In genomic region chr4:102817021-102817605, GRCh38 we compare ENCODE assay signal across 15 cellular contexts. TPM values are rescaled to one million over a fixed set of nuclear protein-coding genes. Genes with fewer than 3 reads are reported as not detected.
DNase-seq lines count a peak whose midpoint lies in the region; ATAC-seq and TF ChIP-seq lines count a peak whose summit lies in the region.
"Had no signal": no experiment of that assay in that cellular context is flagged by ENCODE, and none has a peak within 500 bp of the region (broad histone marks: within the 10 kb centered on the region; RNA-seq: fewer than 3 reads in every experiment).

No MANE protein-coding gene starts in this region.

- no peaks in the 10 kb centered on the region for H3K27me3 ChIP-seq in hepatocyte
- H3K27me3 ChIP-seq: testis had no signal

- peaks cover 25% of the 10 kb centered on the region for H3K4me1 ChIP-seq in hepatocyte (ENCODE audit: insufficient read depth)

- no peak overlapping the region for H2AFZ ChIP-seq in hepatocyte

- ATAC-seq in activated CD8-positive, alpha-beta memory T cell treated with anti-CD3 and anti-CD28 coated beads, Interleukin-2, amount 10 ng/mL, durations not matched to agents 7 days and 5 days = peak; percentile 38
- peak; percentile 38 for ATAC-seq in activated T-helper 17 cell treated with anti-CD3 and anti-CD28 coated beads, Interleukin-2, amount 50 U/mL, for 72 hours (replicated peaks)
- ATAC-seq in HG03354 (IDR thresholded peaks at IDR 0.05; ENCODE audit: poor library complexity, severe bottlenecking, unreplicated experiment) = no peak
- no peak for ATAC-seq in GM18498 (IDR thresholded peaks at IDR 0.05; ENCODE audit: unreplicated experiment)

- no peaks in the 10 kb centered on the region for H3K9me3 Mint-ChIP-seq in activated CD8-positive, alpha-beta memory T cell treated with anti-CD3 and anti-CD28 coated beads, Interleukin-2, amount 10 ng/mL, durations not matched to agents 7 days and 5 days (ENCODE audit: low read depth)
- H3K9me3 Mint-ChIP-seq in activated T-helper 17 cell treated with anti-CD3 and anti-CD28 coated beads, Interleukin-2, amount 50 U/mL, for 72 hours = no peaks in the 10 kb centered on the region
- H3K9me3 Mint-ChIP-seq in stimulated activated naive CD8-positive, alpha-beta T cell treated with anti-CD3 and anti-CD28 coated beads, Interleukin-15, Interleukin-2, amounts not matched to agents 100 ng/mL and 50 ng/mL, for 24 hours = no peaks in the 10 kb centered on the region

- peaks cover 63% of the 10 kb centered on the region for H3K36me3 Mint-ChIP-seq in activated CD8-positive, alpha-beta memory T cell treated with anti-CD3 and anti-CD28 coated beads, Interleukin-2, amount 10 ng/mL, durations not matched to agents 7 days and 5 days
- no peaks in the 10 kb centered on the region for H3K36me3 Mint-ChIP-seq in activated T-helper 17 cell treated with anti-CD3 and anti-CD28 coated beads, Interleukin-2, amount 50 U/mL, for 72 hours (ENCODE audit: low read depth)
- H3K36me3 Mint-ChIP-seq in stimulated activated naive CD8-positive, alpha-beta T cell treated with anti-CD3 and anti-CD28 coated beads, Interleukin-15, Interleukin-2, amounts not matched to agents 100 ng/mL and 50 ng/mL, for 24 hours (ENCODE audit: low read depth) = peaks cover 83% of the 10 kb centered on the region

- H3K36me3 ChIP-seq in hepatocyte (replicated peaks; ENCODE audit: insufficient read depth, low read depth) = no peaks in the 10 kb centered on the region

- peak overlapping the region; percentile 77 for H3K27ac Mint-ChIP-seq in activated CD8-positive, alpha-beta memory T cell treated with anti-CD3 and anti-CD28 coated beads, Interleukin-2, amount 10 ng/mL, durations not matched to agents 7 days and 5 days
- H3K27ac Mint-ChIP-seq in activated T-helper 17 cell treated with anti-CD3 and anti-CD28 coated beads, Interleukin-2, amount 50 U/mL, for 72 hours = peak overlapping the region; percentile 82
- peak overlapping the region; percentile 84 for H3K27ac Mint-ChIP-seq in stimulated activated naive CD8-positive, alpha-beta T cell treated with anti-CD3 and anti-CD28 coated beads, Interleukin-15, Interleukin-2, amounts not matched to agents 100 ng/mL and 50 ng/mL, for 24 hours

- peak overlapping the region; percentile 23 for H3K4me3 Mint-ChIP-seq in activated CD8-positive, alpha-beta memory T cell treated with anti-CD3 and anti-CD28 coated beads, Interleukin-2, amount 10 ng/mL, durations not matched to agents 7 days and 5 days
- no peak overlapping the region for H3K4me3 Mint-ChIP-seq in activated T-helper 17 cell treated with anti-CD3 and anti-CD28 coated beads, Interleukin-2, amount 50 U/mL, for 72 hours
- H3K4me3 Mint-ChIP-seq in stimulated activated naive CD8-positive, alpha-beta T cell treated with anti-CD3 and anti-CD28 coated beads, Interleukin-15, Interleukin-2, amounts not matched to agents 100 ng/mL and 50 ng/mL, for 24 hours = peak overlapping the region; percentile 53

- no peaks in the 10 kb centered on the region for H3K27me3 Mint-ChIP-seq in activated CD8-positive, alpha-beta memory T cell treated with anti-CD3 and anti-CD28 coated beads, Interleukin-2, amount 10 ng/mL, durations not matched to agents 7 days and 5 days
- no peaks in the 10 kb centered on the region for H3K27me3 Mint-ChIP-seq in activated T-helper 17 cell treated with anti-CD3 and anti-CD28 coated beads, Interleukin-2, amount 50 U/mL, for 72 hours
- no peaks in the 10 kb centered on the region for H3K27me3 Mint-ChIP-seq in stimulated activated naive CD8-positive, alpha-beta T cell treated with anti-CD3 and anti-CD28 coated beads, Interleukin-15, Interleukin-2, amounts not matched to agents 100 ng/mL and 50 ng/mL, for 24 hours

- no peaks in the 10 kb centered on the region for H3K9me2 ChIP-seq in hepatocyte (replicated peaks; ENCODE audit: insufficient read depth)

- peaks cover 100% of the 10 kb centered on the region for H4K20me1 ChIP-seq in hepatocyte (ENCODE audit: insufficient read depth, poor library complexity, severe bottlenecking)

- H3K27ac ChIP-seq in hepatocyte = peak overlapping the region; percentile 11
- H3K27ac ChIP-seq: testis had no signal

- H3K9me3 ChIP-seq in hepatocyte (ENCODE audit: low read depth) = no peaks in the 10 kb centered on the region
- H3K9me3 ChIP-seq: testis had no signal

- peaks cover 100% of the 10 kb centered on the region for H3K79me2 ChIP-seq in hepatocyte

- TF ChIP-seq CTCF in hepatocyte (IDR thresholded peaks at IDR 0.05; ENCODE audit: poor library complexity) = no peak

- no peak overlapping the region for H3K4me3 ChIP-seq in hepatocyte
- H3K4me3 ChIP-seq: testis had no signal

- peak overlapping the region; percentile 39 for H3K4me2 ChIP-seq in hepatocyte

- peaks cover 81% of the 10 kb centered on the region for H3K4me1 Mint-ChIP-seq in activated CD8-positive, alpha-beta memory T cell treated with anti-CD3 and anti-CD28 coated beads, Interleukin-2, amount 10 ng/mL, durations not matched to agents 7 days and 5 days
- H3K4me1 Mint-ChIP-seq in activated T-helper 17 cell treated with anti-CD3 and anti-CD28 coated beads, Interleukin-2, amount 50 U/mL, for 72 hours = peaks cover 65% of the 10 kb centered on the region
- H3K4me1 Mint-ChIP-seq in stimulated activated naive CD8-positive, alpha-beta T cell treated with anti-CD3 and anti-CD28 coated beads, Interleukin-15, Interleukin-2, amounts not matched to agents 100 ng/mL and 50 ng/mL, for 24 hours (ENCODE audit: low read depth) = peaks cover 91% of the 10 kb centered on the region

- CTCF ChIA-PET in activated CD8-positive, alpha-beta memory T cell treated with anti-CD3 and anti-CD28 coated beads, Interleukin-2, amount 10 ng/mL, durations not matched to agents 7 days and 5 days (lab: Charles Lee) = interaction anchor here (0.9 to 1.3 kb wide), 3 partner anchors 11 to 289 kb away, joined by 3 to 4 read pairs (median 3); partner anchors contain the start of gene UBE2D3

- DNase-seq in activated CD8-positive, alpha-beta memory T cell treated with anti-CD3 and anti-CD28 coated beads, Interleukin-2, amount 10 ng/mL, durations not matched to agents 7 days and 5 days = no peak
- no peak for DNase-seq in activated CD8-positive, alpha-beta memory T cell treated with anti-CD3 and anti-CD28 coated beads, Interleukin-2, amount 50 U/mL, for 48 hours
- DNase-seq in hepatocyte (ENCODE audit: low spot score) = no peak
- no peak for DNase-seq in mucosa of gallbladder (ENCODE audit: low spot score)
- DNase-seq: cerebellar nuclear complex; GF-D8; head of caudate nucleus; NCI-H1417 treated with DMSO at 0.1 percent for 48 hours; Right ventricle myocardium superior; stimulated activated CD4-positive, alpha-beta T cell treated with anti-CD3 and anti-CD28 coated beads, Interleukin-1b, Interleukin-23, amount 100 ng/mL, for 48 hours; testis had no signal

- WGBS in hepatocyte (ENCODE audit: low lambda C conversion rate, missing lambda C conversion rate) = 88% methylated on average over 3 of the region's 3 CpGs

RNA-seq across cellular contexts. Expression of gene UBE2D3, which starts 10.2 kb away (rescaled TPM):
- total RNA-seq in activated CD8-positive, alpha-beta memory T cell treated with anti-CD3 and anti-CD28 coated beads, Interleukin-2, amount 10 ng/mL, durations not matched to agents 7 days and 5 days = 100 to 1,000 TPM; 357 to 421 TPM
- 100 to 1,000 TPM; 403 to 450 TPM for total RNA-seq in activated T-helper 17 cell treated with anti-CD3 and anti-CD28 coated beads, Interleukin-2, amount 50 U/mL, for 72 hours
- 418 and 434 TPM in 2 replicates for total RNA-seq in hepatocyte
- 272 and 277 TPM in 2 replicates for polyA plus RNA-seq in hepatocyte
- total RNA-seq in mucosa of gallbladder = 257 TPM

RNA-seq across cellular contexts. Expression of gene CISD2, which starts 51.7 kb away (rescaled TPM):
- total RNA-seq in activated CD8-positive, alpha-beta memory T cell treated with anti-CD3 and anti-CD28 coated beads, Interleukin-2, amount 10 ng/mL, durations not matched to agents 7 days and 5 days = 10 to 100 TPM; 31.9 to 42.3 TPM
- 10 to 100 TPM; 24.6 to 35.6 TPM for total RNA-seq in activated T-helper 17 cell treated with anti-CD3 and anti-CD28 coated beads, Interleukin-2, amount 50 U/mL, for 72 hours
- total RNA-seq in hepatocyte (54.6 and 58.4 TPM in 2 replicates), mucosa of gallbladder (39.3 TPM)
- 70.6 and 76.7 TPM in 2 replicates for polyA plus RNA-seq in hepatocyte

RNA-seq across cellular contexts. Expression of gene MANBA, which starts 56.3 kb away (rescaled TPM):
- total RNA-seq in activated CD8-positive, alpha-beta memory T cell treated with anti-CD3 and anti-CD28 coated beads, Interleukin-2, amount 10 ng/mL, durations not matched to agents 7 days and 5 days = 10 to 100 TPM; 12.1 to 16.5 TPM
- total RNA-seq in activated T-helper 17 cell treated with anti-CD3 and anti-CD28 coated beads, Interleukin-2, amount 50 U/mL, for 72 hours = 10 to 100 TPM in 1 of 2 donors, 1 to 10 TPM in 1; 10.0 to 13.6 TPM
- total RNA-seq in hepatocyte (91.4 and 98.1 TPM in 2 replicates), mucosa of gallbladder (42.1 TPM)
- polyA plus RNA-seq in hepatocyte = 37.5 and 52.0 TPM in 2 replicates

Comparison
In these comparisons a context has a peak if more than half of its experiments do, and no peak if none do; other contexts are left out.
1. ATAC-seq: peak in activated CD8-positive, alpha-beta memory T cell treated with anti-CD3 and anti-CD28 coated beads, Interleukin-2, amount 10 ng/mL, durations not matched to agents 7 days and 5 days (single experiment) and activated T-helper 17 cell treated with anti-CD3 and anti-CD28 coated beads, Interleukin-2, amount 50 U/mL, for 72 hours (single experiment); none in HG03354 (single experiment) and GM18498 (single experiment).
2. Peak in every context shown above with its lines, with median percentiles within 50 percentile points of each other: H3K27ac Mint-ChIP-seq.